ENCODE assay signal across 1 cellular context in the genomic region with DNA sequence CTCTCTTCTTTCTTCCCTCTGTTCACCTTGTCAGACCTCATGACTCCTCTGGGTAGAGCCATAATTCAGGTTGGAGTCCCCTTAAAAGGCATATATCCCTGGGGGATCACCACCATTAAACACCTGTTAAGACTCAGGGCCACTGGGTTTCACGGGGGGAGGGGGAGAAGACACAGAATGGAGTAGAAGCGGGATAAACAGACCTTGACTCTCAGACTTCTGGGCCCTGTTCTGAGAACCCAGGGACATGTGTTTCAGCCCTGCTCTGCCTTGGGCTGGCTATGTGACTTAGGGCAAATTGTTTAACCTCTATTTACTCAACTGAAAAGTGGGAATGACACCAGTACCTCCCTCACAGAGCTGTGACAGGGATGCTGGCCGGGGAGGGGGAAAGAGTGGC.
A peak's percentile ranks its signal among the peaks of the same experiment; 100 is the strongest.
TF ChIP-seq lines count a peak whose summit lies in the region.

No MANE protein-coding gene starts in this region.

TF ChIP-seq in HEK293, 187 proteins besides CTCF, POLR2A, EP300 and RAD21 (continued from another document):
- TF ChIP-seq ZBTB20 (tag by site-specific recombination; IDR thresholded peaks at IDR 0.05) (peak; percentile 88), SP2 (tag by site-specific recombination; IDR thresholded peaks at IDR 0.05) (peak; percentile 17; the same call in 1 of the 2 replicates), ZNF416 (tag by site-specific recombination; IDR thresholded peaks at IDR 0.05) (no peak)
